In genomic region chr14:103713304-103714062, GRCh38 we compare ENCODE assay signal across 12 cellular contexts. TPM values are rescaled to one million over a fixed set of nuclear protein-coding genes. Genes with fewer than 3 reads are reported as not detected.
DNase-seq lines count a peak whose midpoint lies in the region; ATAC-seq and TF ChIP-seq lines count a peak whose summit lies in the region.
"Had no signal": no experiment of that assay in that cellular context is flagged by ENCODE, and none has a peak within 500 bp of the region (broad histone marks: within the 10 kb centered on the region; RNA-seq: fewer than 3 reads in every experiment).

No MANE protein-coding gene starts in this region.

- H3K27ac ChIP-seq in left ventricle myocardium inferior (replicated peaks): peak overlapping the region; percentile 78
- H3K27ac ChIP-seq in suprapubic skin: peak overlapping the region; percentile 84

- peak overlapping the region; percentile 95 for H3K4me3 Mint-ChIP-seq in T-helper 1 cell treated with Interleukin-12 subunit alpha and Interleukin-12 subunit beta and Interleukin-4 antibody, amounts not matched to agents 30 μg/mL and 1 μg/mL, for 36 hours

- H3K36me3 ChIP-seq in left ventricle myocardium inferior (no peaks in the 10 kb centered on the region), suprapubic skin (no peaks in the 10 kb centered on the region)
- H3K36me3 ChIP-seq: gastroesophageal sphincter, thoracic aorta had no signal

- 84% methylated on average over 10 of the region's 18 CpGs for WGBS in suprapubic skin

- H3K4me1 ChIP-seq in left ventricle myocardium inferior (peaks cover 82% of the 10 kb centered on the region), suprapubic skin (peaks cover 90% of the 10 kb centered on the region)

- TF ChIP-seq CTCF in left ventricle myocardium inferior (IDR thresholded peaks at IDR 0.05; ENCODE audit: borderline replicate concordance) (no peak), suprapubic skin (IDR thresholded peaks at IDR 0.05) (no peak)

- no peaks in the 10 kb centered on the region for H3K27me3 Mint-ChIP-seq in T-helper 1 cell treated with Interleukin-12 subunit alpha and Interleukin-12 subunit beta and Interleukin-4 antibody, amounts not matched to agents 30 μg/mL and 1 μg/mL, for 36 hours (ENCODE audit: low read depth)

- peaks cover 8% of the 10 kb centered on the region for H3K36me3 Mint-ChIP-seq in T-helper 1 cell treated with Interleukin-12 subunit alpha and Interleukin-12 subunit beta and Interleukin-4 antibody, amounts not matched to agents 30 μg/mL and 1 μg/mL, for 36 hours (ENCODE audit: low read depth)

- DNase-seq in left ventricle myocardium inferior (no peak), Right ventricle myocardium inferior (ENCODE audit: missing footprints) (no peak), erythroblast (lab: John Stamatoyannopoulos, UW) (peak; percentile 43 to 52), suprapubic skin (ENCODE audit: low spot score in 2 of 2) (no peak), DMS53 (lab: John Stamatoyannopoulos, UW) (no peak)
- DNase-seq: aorta, NCI-H446 treated with DMSO at 0.1 percent for 48 hours had no signal

- no peaks in the 10 kb centered on the region for H3K27me3 ChIP-seq in left ventricle myocardium inferior (ENCODE audit: low read depth)
- H3K27me3 ChIP-seq in suprapubic skin: no peaks in the 10 kb centered on the region
- H3K27me3 ChIP-seq: gastroesophageal sphincter had no signal

- TF ChIP-seq EP300 in suprapubic skin (IDR thresholded peaks at IDR 0.05): no peak

- H3K9me3 Mint-ChIP-seq in T-helper 1 cell treated with Interleukin-12 subunit alpha and Interleukin-12 subunit beta and Interleukin-4 antibody, amounts not matched to agents 30 μg/mL and 1 μg/mL, for 36 hours: no peaks in the 10 kb centered on the region

- H3K4me3 ChIP-seq in left ventricle myocardium inferior: no peak overlapping the region
- no peak overlapping the region for H3K4me3 ChIP-seq in suprapubic skin
- H3K4me3 ChIP-seq: gastroesophageal sphincter, thoracic aorta had no signal

- TF ChIP-seq POLR2A in erythroblast (IDR thresholded peaks at IDR 0.05; ENCODE audit: low read length): no peak
- TF ChIP-seq POLR2A in suprapubic skin (IDR thresholded peaks at IDR 0.05): no peak

- intact Hi-C loops in left ventricle myocardium inferior (cut with micrococcal nuclease) (no loop called here), Right ventricle myocardium inferior (cut with DNase I) (loop anchor here (2.0 to 10.0 kb wide), 2 partner anchors 149 to 197 kb away; partner anchors contain the start of genes BAG5 and COA8)

- H3K9me3 ChIP-seq in left ventricle myocardium inferior (replicated peaks) (no peaks in the 10 kb centered on the region), suprapubic skin (no peaks in the 10 kb centered on the region)
- H3K9me3 ChIP-seq: gastroesophageal sphincter, thoracic aorta had no signal

- no peak overlapping the region for H3K27ac Mint-ChIP-seq in T-helper 1 cell treated with Interleukin-12 subunit alpha and Interleukin-12 subunit beta and Interleukin-4 antibody, amounts not matched to agents 30 μg/mL and 1 μg/mL, for 36 hours

- H3K4me1 Mint-ChIP-seq in T-helper 1 cell treated with Interleukin-12 subunit alpha and Interleukin-12 subunit beta and Interleukin-4 antibody, amounts not matched to agents 30 μg/mL and 1 μg/mL, for 36 hours (ENCODE audit: low read depth): peaks cover 34% of the 10 kb centered on the region

- no peak for ATAC-seq in Right ventricle myocardium inferior
- ATAC-seq in HG02642 (IDR thresholded peaks at IDR 0.05; ENCODE audit: poor library complexity, unreplicated experiment): no peak
- ATAC-seq in HG03025 (IDR thresholded peaks at IDR 0.05; ENCODE audit: low FRiP score, unreplicated experiment): no peak
- ATAC-seq: gastroesophageal sphincter had no signal

RNA-seq across cellular contexts. Expression of gene XRCC3, which starts 1.8 kb away (rescaled TPM):
- 4.1 TPM for total RNA-seq in left ventricle myocardium inferior
- total RNA-seq in Right ventricle myocardium inferior: 2.8 TPM
- total RNA-seq in suprapubic skin: 10 to 100 TPM in 3 of 4 donors, 1 to 10 TPM in 1; 7.5 to 20.5 (median 19.5) TPM

RNA-seq across cellular contexts. Expression of gene ZFYVE21, which starts 2.1 kb away (rescaled TPM):
- 50.5 TPM for total RNA-seq in left ventricle myocardium inferior
- 46.9 TPM for total RNA-seq in Right ventricle myocardium inferior
- 100 to 1,000 TPM; 168 to 190 (median 177) TPM for total RNA-seq in suprapubic skin

Comparison
In these comparisons a context has a peak if more than half of its experiments do, and no peak if none do; other contexts are left out.
1. DNase-seq: peak in erythroblast (2 of 2); none in left ventricle myocardium inferior (single experiment), Right ventricle myocardium inferior (single experiment), suprapubic skin (0 of 2) and DMS53 (single experiment).